ENCODE assay signal across 8 cellular contexts in the genomic region with DNA sequence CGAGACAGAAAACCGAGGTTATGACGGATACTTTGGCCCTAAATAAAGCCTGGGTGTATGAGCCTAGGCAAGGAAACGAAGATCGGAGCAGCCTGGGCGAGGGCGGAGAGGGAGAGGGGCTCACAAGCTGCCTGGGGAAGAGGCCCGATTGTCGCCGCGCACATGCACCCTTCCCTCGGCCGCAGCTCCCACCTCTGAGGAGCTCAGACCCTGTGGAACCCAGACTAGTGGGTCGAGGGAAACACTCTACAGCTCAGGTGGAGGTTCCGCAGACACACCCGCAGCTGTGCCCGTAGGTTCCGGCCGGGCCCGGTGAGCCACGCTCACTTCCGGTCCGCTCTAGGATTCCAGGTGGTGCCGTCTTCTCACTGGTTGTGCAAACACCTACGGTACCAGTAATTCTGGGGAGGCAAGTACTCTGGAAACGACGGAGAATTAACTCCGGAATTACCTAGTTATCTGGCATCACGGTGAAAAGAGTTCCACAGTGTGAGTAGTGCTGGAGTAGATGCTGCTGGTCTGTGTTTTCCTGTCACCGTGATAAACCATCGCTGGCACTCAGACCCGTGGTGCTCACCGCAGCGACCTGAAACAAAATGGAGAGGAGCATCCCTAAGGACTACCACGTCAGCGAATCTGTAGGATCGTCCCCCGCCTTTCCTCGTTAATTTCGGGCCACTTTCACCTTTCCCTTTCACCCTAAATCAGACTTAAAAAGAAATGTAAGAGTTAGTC.
DNase-seq lines count a peak whose midpoint lies in the region; ATAC-seq and TF ChIP-seq lines count a peak whose summit lies in the region.

No MANE protein-coding gene starts in this region.

- no peaks in the 10 kb centered on the region for H4K20me1 ChIP-seq in neural progenitor cell (ENCODE audit: low read depth)

- TF ChIP-seq CTCF in fibroblast of mammary gland (conservative IDR thresholded peaks at IDR 0.05; ENCODE audit: control insufficient read depth, insufficient read depth, low read depth, low read length) (no peak), neural progenitor cell (IDR thresholded peaks at IDR 0.05) (no peak)

- no peaks in the 10 kb centered on the region for H3K36me3 ChIP-seq in neural progenitor cell

- DNase-seq in Right ventricle myocardium inferior (ENCODE audit: missing footprints) = no peak
- DNase-seq in cardiac septum (ENCODE audit: low spot score) = no peak
- peak; percentile 78 for DNase-seq in NCI-H774 (lab: John Stamatoyannopoulos, UW)
- DNase-seq in activated T-cell treated with anti-CD3 and anti-CD28 coated beads, Interleukin-2, amount 50 U/mL, for 24 hours = peak; percentile 79
- DNase-seq in fibroblast of mammary gland (ENCODE audit: low read depth) = peak; percentile 34
- DNase-seq in neural progenitor cell (ENCODE audit: low spot score) = peak; percentile 72

- peak overlapping the region; percentile 84 for H2AFZ ChIP-seq in neural progenitor cell (replicated peaks)

- H3K27me3 Mint-ChIP-seq in activated T-cell treated with anti-CD3 and anti-CD28 coated beads, Interleukin-2, amount 50 U/mL, for 24 hours = peaks cover 85% of the 10 kb centered on the region
- H3K27me3 Mint-ChIP-seq in neural progenitor cell (ENCODE audit: insufficient read depth, low read depth) = peaks cover 7% of the 10 kb centered on the region

- peak overlapping the region; percentile 34 for H3K27ac ChIP-seq in neural progenitor cell
- H3K27ac ChIP-seq in temporal lobe (ENCODE audit: low read depth, low read length) = peak overlapping the region; percentile 45

- ATAC-seq in Right ventricle myocardium inferior = peak; percentile 91
- peak; percentile 70 for ATAC-seq in HG03159 (IDR thresholded peaks at IDR 0.05; ENCODE audit: unreplicated experiment)

- H3K27ac Mint-ChIP-seq in activated T-cell treated with anti-CD3 and anti-CD28 coated beads, Interleukin-2, amount 50 U/mL, for 24 hours = no peak overlapping the region
- H3K27ac Mint-ChIP-seq in neural progenitor cell = peak overlapping the region; percentile 67

- peaks cover 39% of the 10 kb centered on the region for H3F3A ChIP-seq in neural progenitor cell (ENCODE audit: low read depth)

- H3K4me3 ChIP-seq in fibroblast of mammary gland (ENCODE audit: control insufficient read depth, low read depth, low read length) (peak overlapping the region; percentile 75), neural progenitor cell (peak overlapping the region; percentile 88)

- H3K79me2 ChIP-seq in neural progenitor cell (ENCODE audit: low read depth) = peaks cover 26% of the 10 kb centered on the region

- peaks cover 21% of the 10 kb centered on the region for H3K27me3 ChIP-seq in neural progenitor cell

- peak overlapping the region; percentile 85 for H3K4me2 ChIP-seq in neural progenitor cell

- no peaks in the 10 kb centered on the region for H3K9me3 ChIP-seq in neural progenitor cell (ENCODE audit: low read depth)

- peaks cover 3% of the 10 kb centered on the region for H3K9me3 Mint-ChIP-seq in activated T-cell treated with anti-CD3 and anti-CD28 coated beads, Interleukin-2, amount 50 U/mL, for 24 hours
- H3K9me3 Mint-ChIP-seq in neural progenitor cell = no peaks in the 10 kb centered on the region

- peaks cover 6% of the 10 kb centered on the region for H3K36me3 Mint-ChIP-seq in activated T-cell treated with anti-CD3 and anti-CD28 coated beads, Interleukin-2, amount 50 U/mL, for 24 hours (ENCODE audit: low read depth)
- H3K36me3 Mint-ChIP-seq in neural progenitor cell = no peaks in the 10 kb centered on the region

- peaks cover 27% of the 10 kb centered on the region for H3K4me1 Mint-ChIP-seq in activated T-cell treated with anti-CD3 and anti-CD28 coated beads, Interleukin-2, amount 50 U/mL, for 24 hours (ENCODE audit: low read depth)
- H3K4me1 Mint-ChIP-seq in neural progenitor cell = peaks cover 47% of the 10 kb centered on the region

- intact Hi-C loops in Right ventricle myocardium inferior (cut with DNase I) = no loop called here
- intact Hi-C loops in cardiac septum (cut with DNase I) = no loop called here

- H3K4me3 Mint-ChIP-seq in activated T-cell treated with anti-CD3 and anti-CD28 coated beads, Interleukin-2, amount 50 U/mL, for 24 hours = peak overlapping the region; percentile 82
- peak overlapping the region; percentile 92 for H3K4me3 Mint-ChIP-seq in neural progenitor cell

- H3K9ac ChIP-seq in neural progenitor cell = peak overlapping the region; percentile 57

- peaks cover 25% of the 10 kb centered on the region for H3K4me1 ChIP-seq in neural progenitor cell

Comparison
In these comparisons a context has a peak if more than half of its experiments do, and no peak if none do; other contexts are left out.
1. DNase-seq: peak in NCI-H774 (single experiment), activated T-cell treated with anti-CD3 and anti-CD28 coated beads, Interleukin-2, amount 50 U/mL, for 24 hours (single experiment), fibroblast of mammary gland (single experiment) and neural progenitor cell (single experiment); none in Right ventricle myocardium inferior (single experiment) and cardiac septum (single experiment).